Comparison of ENCODE assay signal across 21 cellular contexts in the genomic region with DNA sequence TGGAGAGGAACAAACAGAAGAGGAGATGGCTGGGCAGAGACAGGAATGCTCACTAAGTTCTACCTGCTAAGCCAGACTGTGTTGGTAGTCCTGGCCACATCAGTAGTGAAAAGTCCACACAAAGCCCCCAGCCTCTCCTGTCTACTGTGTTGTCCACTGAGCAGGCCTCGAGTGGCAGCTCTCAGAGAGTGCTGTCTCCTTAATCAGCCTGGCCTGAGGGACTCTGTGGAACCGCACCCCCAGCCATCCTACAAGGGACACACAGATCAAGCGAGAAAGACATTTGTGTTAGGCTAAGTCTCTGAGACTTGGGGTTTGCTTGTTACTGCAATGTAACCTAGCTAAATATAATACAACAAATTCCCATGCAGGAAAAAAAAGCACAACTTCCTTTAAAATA.
A peak's percentile ranks its signal among the peaks of the same experiment; 100 is the strongest.
DNase-seq lines count a peak whose midpoint lies in the region; ATAC-seq and TF ChIP-seq lines count a peak whose summit lies in the region.
"Had no signal": no experiment of that assay in that cellular context is flagged by ENCODE, and none has a peak within 500 bp of the region (broad histone marks: within the 10 kb centered on the region; RNA-seq: fewer than 3 reads in every experiment).

No MANE protein-coding gene starts in this region.

- intact Hi-C loops in ascending aorta (cut with DNase I) (loop anchor here (5.0 kb wide), 1 partner anchor 87 kb away; a partner anchor contains a TSS), lower lobe of right lung (cut with DNase I) (no loop called here), OCI-LY7 (cut with micrococcal nuclease; ENCODE audit: unreplicated experiment) (no loop called here)

- H3K36me3 ChIP-seq in ascending aorta (peaks cover 0 to 3% of the 10 kb centered on the region in 2 donors), lower lobe of right lung (no peaks in the 10 kb centered on the region), thymus (ENCODE audit: control insufficient read depth, insufficient read depth) (peaks cover 4% of the 10 kb centered on the region), OCI-LY7 (ENCODE audit: insufficient read depth, low read length) (0 out of 2 replicates have a peak, but pooled peaks cover 6% of the 10 kb centered on the region)
- H3K36me3 ChIP-seq: HAP-1 had no signal

- H3K9me3 ChIP-seq in ascending aorta (no peaks in the 10 kb centered on the region), lower lobe of right lung (no peaks in the 10 kb centered on the region), thymus (ENCODE audit: control insufficient read depth) (no peaks in the 10 kb centered on the region), OCI-LY7 (ENCODE audit: low read length) (no peaks in the 10 kb centered on the region)
- H3K9me3 ChIP-seq: HAP-1 had no signal

- no peak overlapping the region for H3K4me3 ChIP-seq in ascending aorta
- no peak overlapping the region for H3K4me3 ChIP-seq in lower lobe of right lung
- H3K4me3 ChIP-seq in thymus (ENCODE audit: low read length), result no peak overlapping the region
- H3K4me3 ChIP-seq in OCI-LY7 (ENCODE audit: low read depth, low read length, poor library complexity, severe bottlenecking), result no peak overlapping the region
- H3K4me3 ChIP-seq: HAP-1, SK-N-MC had no signal

- POLR2A ChIA-PET in OCI-LY7 (lab: Charles Lee), result no interaction called here

- H2AFZ ChIP-seq in OCI-LY7 (ENCODE audit: low read length), result no peak overlapping the region

- H3K27me3 ChIP-seq in ascending aorta (no peaks in the 10 kb centered on the region), lower lobe of right lung (ENCODE audit: low read depth) (no peaks in the 10 kb centered on the region), thymus (ENCODE audit: control insufficient read depth, insufficient read depth) (no peaks in the 10 kb centered on the region)

- TF ChIP-seq CTCF in C4-2B (conservative IDR thresholded peaks at IDR 0.05) (no peak), ascending aorta (IDR thresholded peaks at IDR 0.05) (no peak), lower lobe of right lung (IDR thresholded peaks at IDR 0.05) (no peak), OCI-LY7 (conservative IDR thresholded peaks at IDR 0.05; ENCODE audit: low read length) (no peak)

- no peaks in the 10 kb centered on the region for H3K9me2 ChIP-seq in OCI-LY7 (ENCODE audit: insufficient read depth, low read length)

- no TSS peak for BruUV-seq in OCI-LY7 (replicated peaks; lab: Mats Ljungman, UMichigan)

- H3K4me1 ChIP-seq in ascending aorta (peaks cover 44 to 88% of the 10 kb centered on the region in 2 donors), lower lobe of right lung (peaks cover 56% of the 10 kb centered on the region), thymus (ENCODE audit: control insufficient read depth, insufficient read depth, low read length) (no peaks in the 10 kb centered on the region), OCI-LY7 (ENCODE audit: insufficient read depth, low read length, poor library complexity, severe bottlenecking) (no peaks in the 10 kb centered on the region)

- 94% methylated on average over 3 of the region's 3 CpGs for WGBS in thymus

- ATAC-seq in lower lobe of right lung, result no peak
- ATAC-seq: activated T-cell treated with anti-CD3 and anti-CD28 coated beads, Interleukin-2, amount 50 U/mL, for 4 hours; left colon; naive thymus-derived CD8-positive, alpha-beta T cell; stimulated activated naive CD8-positive, alpha-beta T cell treated with anti-CD3 and anti-CD28 coated beads, Interleukin-15, Interleukin-2, amounts not matched to agents 100 U/mL and 50 U/mL, for 24 hours had no signal

- CTCF ChIA-PET in OCI-LY7 (lab: Charles Lee; ENCODE audit: unreplicated experiment), result no interaction called here

- no peaks in the 10 kb centered on the region for H3K79me2 ChIP-seq in OCI-LY7 (ENCODE audit: insufficient read depth, low read depth, low read length)

- H3K27ac ChIP-seq in C4-2B (0 out of 2 replicates have a peak overlapping the region, but pooled peaks have one; percentile 12), ascending aorta (peak overlapping the region; percentile 97 to 98), lower lobe of right lung (peak overlapping the region; percentile 2), thymus (ENCODE audit: low read depth) (peak overlapping the region; percentile 36), OCI-LY7 (ENCODE audit: low read depth, low read length, poor library complexity, severe bottlenecking) (no peak overlapping the region)
- H3K27ac ChIP-seq: SK-N-MC had no signal

- H4K20me1 ChIP-seq in OCI-LY7 (ENCODE audit: insufficient read depth, low read length), result no peaks in the 10 kb centered on the region

- no peak overlapping the region for H3K4me2 ChIP-seq in OCI-LY7 (ENCODE audit: low read length)

- DNase-seq in ascending aorta (ENCODE audit: low spot score in 2 of 2), result peak in 1 of 2 donors; percentile 60
- DNase-seq in lower lobe of right lung, result no peak
- DNase-seq in AG08396 (ENCODE audit: low spot score), result no peak
- no peak for DNase-seq in OCI-LY7 (ENCODE audit: low spot score)
- DNase-seq in NCI-H2081 (lab: John Stamatoyannopoulos, UW), result no peak
- DNase-seq: activated CD4-positive, alpha-beta T cell treated with anti-CD3 and anti-CD28 coated beads for 4 hours; activated naive CD4-positive, alpha-beta T cell treated with Interleukin-2 at 50 U/mL for 16 hours; activated T-cell treated with anti-CD3 and anti-CD28 coated beads, Interleukin-2, amount 50 U/mL, for 4 hours; CD4-positive, CD25-positive, alpha-beta regulatory T cell; glutamatergic neuron; left colon; naive thymus-derived CD8-positive, alpha-beta T cell; NCI-H1092; NCI-H187; RPMI8226; stimulated activated naive CD8-positive, alpha-beta T cell treated with anti-CD3 and anti-CD28 coated beads, Interleukin-15, Interleukin-2, amounts not matched to agents 100 U/mL and 50 U/mL, for 24 hours; T-helper 2 cell had no signal
